ENCODE assay signal across 7 cellular contexts in genomic region chr16:3095869-3096268, GRCh38. TPM values are rescaled to one million over a fixed set of nuclear protein-coding genes. Genes with fewer than 3 reads are reported as not detected.
DNase-seq lines count a peak whose midpoint lies in the region; ATAC-seq and TF ChIP-seq lines count a peak whose summit lies in the region.

No MANE protein-coding gene starts in this region.

- no peak for TF ChIP-seq CTCF in mesothelial cell of epicardium (IDR thresholded peaks at IDR 0.05; ENCODE audit: unreplicated experiment)

- H3K4me1 Mint-ChIP-seq in effector memory CD8-positive, alpha-beta T cell (ENCODE audit: low read depth in 2 of 2): peaks cover 26% of the 10 kb centered on the region in 2 donors
- H3K4me1 Mint-ChIP-seq in mesothelial cell of epicardium: peaks cover 20% of the 10 kb centered on the region

- H3K36me3 Mint-ChIP-seq in effector memory CD8-positive, alpha-beta T cell (ENCODE audit: insufficient read depth): peaks cover 21% of the 10 kb centered on the region
- no peaks in the 10 kb centered on the region for H3K36me3 Mint-ChIP-seq in mesothelial cell of epicardium

- ATAC-seq in GM18858 (IDR thresholded peaks at IDR 0.05; ENCODE audit: unreplicated experiment) (peak; percentile 45), HG02981 (IDR thresholded peaks at IDR 0.05; ENCODE audit: unreplicated experiment) (peak; percentile 69)
- ATAC-seq in effector memory CD8-positive, alpha-beta T cell (replicated peaks): peak; percentile 76

- peak overlapping the region in 1 of 2 donors; percentile 61 for H3K4me3 Mint-ChIP-seq in effector memory CD8-positive, alpha-beta T cell
- no peak overlapping the region for H3K4me3 Mint-ChIP-seq in mesothelial cell of epicardium

- no peaks in the 10 kb centered on the region for H3K27me3 Mint-ChIP-seq in effector memory CD8-positive, alpha-beta T cell
- H3K27me3 Mint-ChIP-seq in mesothelial cell of epicardium (ENCODE audit: low read depth): peaks cover 24% of the 10 kb centered on the region

- no peaks in the 10 kb centered on the region for H3K9me3 Mint-ChIP-seq in effector memory CD8-positive, alpha-beta T cell
- H3K9me3 Mint-ChIP-seq in mesothelial cell of epicardium: no peaks in the 10 kb centered on the region

- H3K27ac Mint-ChIP-seq in effector memory CD8-positive, alpha-beta T cell: peak overlapping the region; percentile 17 to 56
- H3K27ac Mint-ChIP-seq in mesothelial cell of epicardium: no peak overlapping the region

- DNase-seq in T-helper 22 cell (ENCODE audit: low read depth) (peak; percentile 48), LoVo (ENCODE audit: low spot score) (no peak), mesothelial cell of epicardium (ENCODE audit: low spot score in 2 of 2, unreplicated experiment in 2 of 2) (no peak)
- peak; percentile 43 to 58 (median 54) for DNase-seq in effector memory CD8-positive, alpha-beta T cell
- peak; percentile 39 for DNase-seq in stimulated activated CD8-positive, alpha-beta memory T cell treated with anti-CD3 and anti-CD28 coated beads, Interleukin-12 subunit alpha, Interleukin-12 subunit beta, amount 100 ng/mL, for 24 hours (ENCODE audit: extremely low read depth)

RNA-seq across cellular contexts. Expression of gene ZSCAN10, which starts 3.2 kb away (rescaled TPM):
- total RNA-seq in mesothelial cell of epicardium: 0.09 to 0.42 TPM in 2 of 3 replicates, not detected in the other

RNA-seq across cellular contexts. Expression of gene ZNF205, which starts 16.5 kb away (rescaled TPM):
- 15.4 to 16.7 TPM (median 16.0 TPM) in 3 replicates for total RNA-seq in mesothelial cell of epicardium

RNA-seq across cellular contexts. Expression of gene IL32, which starts 30.4 kb away (rescaled TPM):
- total RNA-seq in mesothelial cell of epicardium: 4.9 to 6.0 TPM (median 5.5 TPM) in 3 replicates

RNA-seq across cellular contexts. Expression of gene ZNF213, which starts 39.0 kb away (rescaled TPM):
- 12.2 to 13.4 TPM (median 12.7 TPM) in 3 replicates for total RNA-seq in mesothelial cell of epicardium

RNA-seq across cellular contexts. Expression of gene MMP25, which starts 49.5 kb away (rescaled TPM):
- 0.09 to 0.16 TPM (median 0.11 TPM) in 3 replicates for total RNA-seq in mesothelial cell of epicardium

Comparison
In these comparisons a context has a peak if more than half of its experiments do, and no peak if none do; other contexts are left out.
1. DNase-seq: peak in T-helper 22 cell (single experiment), effector memory CD8-positive, alpha-beta T cell (3 of 3) and stimulated activated CD8-positive, alpha-beta memory T cell treated with anti-CD3 and anti-CD28 coated beads, Interleukin-12 subunit alpha, Interleukin-12 subunit beta, amount 100 ng/mL, for 24 hours (single experiment); none in LoVo (single experiment) and mesothelial cell of epicardium (0 of 2).
2. Peak in every context shown above with its lines, with median percentiles within 50 percentile points of each other: ATAC-seq.